ENCODE assay signal across 10 cellular contexts in the genomic region with DNA sequence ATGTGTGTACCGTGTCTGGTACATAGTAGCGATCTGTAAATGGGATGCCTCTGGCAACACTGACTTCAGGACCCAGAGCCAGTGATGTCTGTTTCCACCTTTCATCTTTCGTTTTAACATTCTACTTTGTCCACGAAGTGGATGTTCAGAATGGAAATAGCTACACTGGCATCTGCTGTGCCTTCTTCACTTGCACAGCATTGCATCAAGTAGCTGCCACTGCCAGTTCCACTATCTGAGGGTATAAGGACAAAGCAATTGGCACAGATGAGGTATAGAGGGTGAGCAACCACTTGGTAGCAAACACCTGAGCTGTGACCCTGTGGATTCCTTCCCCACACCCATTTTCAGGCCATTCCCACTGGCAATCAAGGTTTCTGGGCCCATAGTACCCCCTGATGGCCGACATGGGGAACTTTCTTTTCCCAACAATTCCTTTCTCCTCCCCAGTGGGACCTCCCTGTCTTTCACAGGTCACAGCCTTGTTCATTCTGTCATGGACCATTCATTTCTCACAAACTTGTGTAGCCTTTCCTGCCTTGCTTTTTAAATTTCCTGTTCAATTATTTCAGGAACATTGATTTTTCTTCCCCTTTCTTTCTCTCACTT. TPM values are rescaled to one million over a fixed set of nuclear protein-coding genes. Genes with fewer than 3 reads are reported as not detected.
DNase-seq lines count a peak whose midpoint lies in the region; ATAC-seq, FAIRE-seq and TF ChIP-seq lines count a peak whose summit lies in the region.
"Had no signal": no experiment of that assay in that cellular context is flagged by ENCODE, and none has a peak within 500 bp of the region (broad histone marks: within the 10 kb centered on the region; RNA-seq: fewer than 3 reads in every experiment).

No MANE protein-coding gene starts in this region.

- no peak for FAIRE-seq in keratinocyte (lab: Jason Lieb, UNC)

- no peak overlapping the region for H3K9ac ChIP-seq in keratinocyte (ENCODE audit: control insufficient read depth, extremely low read depth, insufficient read depth, low read length)

- DNase-seq in heart right ventricle (no peak), right atrium auricular region (ENCODE audit: low spot score) (no peak), ascending aorta (ENCODE audit: low spot score in 2 of 2) (no peak), keratinocyte (ENCODE audit: low read depth, low spot score) (no peak), aorta (no peak), DMS53 (lab: John Stamatoyannopoulos, UW) (no peak)
- DNase-seq: activated T-cell treated with anti-CD3 and anti-CD28 coated beads, Interleukin-2, amount 50 U/mL, for 4 hours; immature natural killer cell had no signal

- H3K36me3 ChIP-seq in heart right ventricle (no peaks in the 10 kb centered on the region), right atrium auricular region (no peaks in the 10 kb centered on the region), ascending aorta (peaks cover 20 to 35% of the 10 kb centered on the region in 2 donors), keratinocyte (ENCODE audit: control insufficient read depth in 2 of 2, extremely low read depth in 1 of 2, insufficient read depth in 2 of 2, low read length in 2 of 2) (no peaks in the 10 kb centered on the region), aorta (ENCODE audit: control insufficient read depth in 1 of 2, insufficient read depth in 2 of 2, low read length in 1 of 2) (peaks cover 0 to 5% of the 10 kb centered on the region in 2 donors)

- H2AFZ ChIP-seq in keratinocyte (ENCODE audit: control insufficient read depth, low read length) = no peak overlapping the region

- dilution Hi-C loops in keratinocyte (cut with MboI; ENCODE audit: extremely low pct_ligation_motif_present, low sequenced_read_pairs) = no loop called here

- H3K9me3 ChIP-seq in heart right ventricle = no peaks in the 10 kb centered on the region
- no peaks in the 10 kb centered on the region for H3K9me3 ChIP-seq in right atrium auricular region
- no peaks in the 10 kb centered on the region for H3K9me3 ChIP-seq in ascending aorta
- no peaks in the 10 kb centered on the region for H3K9me3 ChIP-seq in keratinocyte (ENCODE audit: control insufficient read depth, low read depth, low read length)
- H3K9me3 ChIP-seq in aorta (ENCODE audit: control insufficient read depth, low read length) = no peaks in the 10 kb centered on the region

- peak in 4 of 8 donors; percentile 43 to 71 (median 50) for ATAC-seq in heart right ventricle
- ATAC-seq in aorta (ENCODE audit: low FRiP score) = peak; percentile 48
- ATAC-seq in HG03442 (IDR thresholded peaks at IDR 0.05; ENCODE audit: unreplicated experiment) = no peak
- ATAC-seq in HG02938 (IDR thresholded peaks at IDR 0.05; ENCODE audit: unreplicated experiment) = no peak
- ATAC-seq: activated T-cell treated with anti-CD3 and anti-CD28 coated beads, Interleukin-2, amount 50 U/mL, for 4 hours had no signal

- H3K4me3 ChIP-seq in heart right ventricle = peak overlapping the region in 1 of 10 donors; percentile 2
- no peak overlapping the region for H3K4me3 ChIP-seq in right atrium auricular region
- H3K4me3 ChIP-seq in ascending aorta = peak overlapping the region; percentile 78 to 96
- H3K4me3 ChIP-seq in keratinocyte (ENCODE audit: control insufficient read depth in 2 of 3, extremely low read depth in 1 of 3, insufficient read depth in 2 of 3, low read depth in 1 of 3, low read length in 3 of 3) = no peak overlapping the region
- H3K4me3 ChIP-seq in aorta (ENCODE audit: low read length in 2 of 2) = peak overlapping the region; percentile 82 to 86

- no peak overlapping the region for H3K4me2 ChIP-seq in keratinocyte (ENCODE audit: control insufficient read depth, extremely low read depth, insufficient read depth, low read depth, low read length)

- TF ChIP-seq CTCF in heart right ventricle (IDR thresholded peaks at IDR 0.05) = peak; percentile 12 to 65 (median 50)
- peak in 1 of 2 donors; percentile 61 for TF ChIP-seq CTCF in right atrium auricular region (IDR thresholded peaks at IDR 0.05)
- TF ChIP-seq CTCF in ascending aorta (IDR thresholded peaks at IDR 0.05) = peak; percentile 44 to 62 (median 60)
- TF ChIP-seq CTCF in keratinocyte (optimal IDR thresholded peaks at IDR 0.05 in 1 of 3, IDR thresholded peaks at IDR 0.05 in 1 of 3, conservative IDR thresholded peaks at IDR 0.05 in 1 of 3; ENCODE audit: extremely low read depth in 1 of 3, insufficient read depth in 2 of 3, low read length in 3 of 3) = peak; percentile 22 to 47 (median 37)

- no peaks in the 10 kb centered on the region for H4K20me1 ChIP-seq in keratinocyte (ENCODE audit: control insufficient read depth, extremely low read depth, insufficient read depth, low read length)

- H3K27ac ChIP-seq in heart right ventricle (no peak overlapping the region), right atrium auricular region (no peak overlapping the region), ascending aorta (peak overlapping the region; percentile 91 to 95), keratinocyte (ENCODE audit: control insufficient read depth, insufficient read depth, low read length) (no peak overlapping the region), aorta (ENCODE audit: low read depth in 1 of 2, low read length in 2 of 2) (peak overlapping the region in 1 of 2 donors; percentile 31)

- 55 to 63% methylated on average over 5 of the region's 5 CpGs for WGBS in heart right ventricle, 2 donors
- WGBS in aorta, 2 donors = 4 to 6% methylated on average over 5 of the region's 5 CpGs

- H3K9me1 ChIP-seq in keratinocyte (ENCODE audit: control insufficient read depth, extremely low read depth, insufficient read depth, low read length) = no peaks in the 10 kb centered on the region

- intact Hi-C loops in heart right ventricle (cut with DNase I) (loop anchor here in 7 of 10 donors (2.0 to 10.0 kb wide), 7 partner anchors 61 to 287 kb away; no protein-coding TSS in a partner anchor), ascending aorta (cut with DNase I) (loop anchor here (1.0 to 10.0 kb wide), 4 partner anchors 61 to 281 kb away; no protein-coding TSS in a partner anchor), aorta (cut with DNase I) (loop anchor here (5.0 to 10.0 kb wide), 4 partner anchors 71 to 283 kb away; no protein-coding TSS in a partner anchor)

- H3K79me2 ChIP-seq in keratinocyte (ENCODE audit: control insufficient read depth, insufficient read depth, low read length) = no peaks in the 10 kb centered on the region

- H3K27me3 ChIP-seq in heart right ventricle = peaks cover 8 to 47% (median 31%) of the 10 kb centered on the region in 7 donors
- H3K27me3 ChIP-seq in right atrium auricular region = no peaks in the 10 kb centered on the region
- H3K27me3 ChIP-seq in ascending aorta = no peaks in the 10 kb centered on the region
- peaks cover 25% of the 10 kb centered on the region for H3K27me3 ChIP-seq in keratinocyte (ENCODE audit: control insufficient read depth, extremely low read depth, insufficient read depth, low read length)
- no peaks in the 10 kb centered on the region for H3K27me3 ChIP-seq in aorta (ENCODE audit: control insufficient read depth in 1 of 2, insufficient read depth in 2 of 2, low read length in 1 of 2)

- H3K4me1 ChIP-seq in heart right ventricle (peaks cover 0 to 20% (median 9%) of the 10 kb centered on the region in 9 donors), right atrium auricular region (peaks cover 0 to 20% of the 10 kb centered on the region in 2 donors), ascending aorta (peaks cover 0 to 20% of the 10 kb centered on the region in 2 donors), keratinocyte (ENCODE audit: control insufficient read depth, extremely low read depth, insufficient read depth, low read length) (no peaks in the 10 kb centered on the region), aorta (ENCODE audit: control insufficient read depth in 1 of 2, insufficient read depth in 2 of 2, low read length in 2 of 2) (no peaks in the 10 kb centered on the region)

RNA-seq across cellular contexts. Expression of gene ITGA8, which starts 4.0 kb away (rescaled TPM):
- total RNA-seq in heart right ventricle (1 to 10 TPM in 8 of 10 donors, under 1 TPM in 2; 0.62 to 4.2 (median 2.1) TPM), right atrium auricular region (1 to 10 TPM; 4.9 to 6.4 TPM), ascending aorta (231 TPM), aorta (100 to 1,000 TPM; 516 to 885 TPM)
- polyA plus RNA-seq in heart right ventricle (1 to 10 TPM; 1.6 to 2.2 TPM), keratinocyte (not detected in 3 replicates), aorta (100 to 1,000 TPM; 149 to 336 TPM)
- polyA plus RNA-seq in keratinocyte (2011; ENCODE audit: low read depth) = not detected
- polyA plus RNA-seq in keratinocyte (2011; cell fraction: cytosol; rRNA removed) = not detected in 2 replicates
- polyA plus RNA-seq in keratinocyte (2011; cell fraction: nucleus; rRNA removed) = not detected in 2 replicates
- not detected in 2 replicates for polyA plus RNA-seq in keratinocyte (2012; ENCODE audit: low replicate concordance)
- polyA minus RNA-seq in keratinocyte = not detected in 3 replicates
- not detected for polyA minus RNA-seq in keratinocyte (2011; cell fraction: cytosol; rRNA and poly(A)+ RNA removed)
- not detected in 2 replicates for polyA minus RNA-seq in keratinocyte (2011; cell fraction: nucleus; rRNA and poly(A)+ RNA removed)
- total RNA-seq: activated T-cell treated with anti-CD3 and anti-CD28 coated beads, Interleukin-2, amount 50 U/mL, for 4 hours had no signal
- polyA plus RNA-seq: immature natural killer cell had no signal

Comparison
In these comparisons a context has a peak if more than half of its experiments do, and no peak if none do; other contexts are left out.
1. H3K27ac ChIP-seq: peak in ascending aorta (2 of 2); none in heart right ventricle (0 of 10), right atrium auricular region (0 of 2) and keratinocyte (single experiment).
2. H3K4me3 ChIP-seq: peak in ascending aorta (2 of 2) and aorta (2 of 2); none in right atrium auricular region (0 of 2) and keratinocyte (0 of 3).
3. RNA of gene ITGA8, which starts 4.0 kb away (total RNA-seq): 516 to 885 TPM in aorta and 231 TPM in ascending aorta (single experiment); 4.9 to 6.4 TPM in right atrium auricular region and 0.62 to 4.2 TPM in heart right ventricle; every median in the first group is over 10 times any median in the second.